13 cellular contexts compared by ENCODE assay signal in the genomic region with DNA sequence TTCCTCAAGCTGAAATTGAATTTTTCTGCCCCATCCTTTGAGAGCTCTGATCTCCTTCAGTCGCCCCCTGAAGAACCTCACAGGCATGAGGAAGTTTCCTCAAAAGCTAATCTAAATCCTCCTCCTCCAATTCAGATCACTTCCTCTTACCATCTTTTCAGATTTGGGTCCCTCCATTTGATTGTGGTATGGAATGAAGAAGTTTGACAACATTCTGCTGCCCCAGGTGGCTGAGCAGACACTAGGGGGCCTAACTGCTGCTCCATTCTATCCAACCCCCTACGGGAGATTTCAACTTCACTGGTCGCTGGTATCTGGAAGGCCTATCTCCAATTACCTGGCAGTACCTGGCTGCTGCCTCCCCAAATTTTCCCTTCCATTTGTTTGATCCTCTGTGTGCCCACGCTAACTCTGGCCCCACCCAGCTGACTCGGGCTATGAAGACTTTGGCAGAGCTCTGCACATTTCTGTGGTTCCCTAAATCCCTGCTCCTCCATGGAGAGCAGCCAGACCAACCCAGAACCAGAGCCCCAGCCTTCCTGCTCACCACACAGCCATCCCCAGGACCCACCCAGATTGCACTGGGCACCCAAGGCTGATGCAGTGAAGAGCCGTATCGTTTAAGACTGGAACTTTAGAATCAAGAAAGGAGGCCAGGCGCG. TPM values are rescaled to one million over a fixed set of nuclear protein-coding genes. Genes with fewer than 3 reads are reported as not detected.
DNase-seq lines count a peak whose midpoint lies in the region; ATAC-seq and TF ChIP-seq lines count a peak whose summit lies in the region.
"Had no signal": no experiment of that assay in that cellular context is flagged by ENCODE, and none has a peak within 500 bp of the region (broad histone marks: within the 10 kb centered on the region; RNA-seq: fewer than 3 reads in every experiment).

No MANE protein-coding gene starts in this region.

- peaks cover 19% of the 10 kb centered on the region for H3K4me1 Mint-ChIP-seq in endodermal cell

- CTCF ChIA-PET in HEK293 (lab: Yijun Ruan, JAX): interaction anchor here (0.7 to 6.5 kb wide), 6 partner anchors 10 to 222 kb away, joined by 3 to 49 read pairs (median 4); a partner anchor contains a TSS

- H3K36me3 ChIP-seq in HEK293 (ENCODE audit: control insufficient read depth in 2 of 2, insufficient read depth in 1 of 2, low read length in 2 of 2) (no peaks in the 10 kb centered on the region), OCI-LY3 (replicated peaks; ENCODE audit: low read depth, low read length) (no peaks in the 10 kb centered on the region), endodermal cell (ENCODE audit: control insufficient read depth, insufficient read depth, low read length) (no peaks in the 10 kb centered on the region), smooth muscle cell (ENCODE audit: low read depth) (no peaks in the 10 kb centered on the region)

- POLR2A ChIA-PET in HEK293 (lab: Yijun Ruan, JAX): no interaction called here

- H2AFZ ChIP-seq in OCI-LY3 (ENCODE audit: low read depth, low read length): peak overlapping the region; percentile 63
- no peak overlapping the region for H2AFZ ChIP-seq in smooth muscle cell (ENCODE audit: low read depth)
- H2AFZ ChIP-seq: parathyroid adenoma had no signal

- H3K4me3 ChIP-seq in HEK293 (ENCODE audit: low read depth, low read length) (no peak overlapping the region), OCI-LY3 (ENCODE audit: low read length) (no peak overlapping the region), endodermal cell (ENCODE audit: low read length) (no peak overlapping the region), smooth muscle cell (no peak overlapping the region)
- H3K4me3 ChIP-seq: left ventricle myocardium inferior had no signal

- peaks cover 34% of the 10 kb centered on the region for H3K36me3 Mint-ChIP-seq in endodermal cell (ENCODE audit: low read depth)
- H3K36me3 Mint-ChIP-seq in activated naive CD4-positive, alpha-beta T cell treated with anti-CD3 and anti-CD28 coated beads, Interleukin-2, amount 50 U/mL, for 72 hours: peaks cover 0 to 19% of the 10 kb centered on the region in 2 donors

- H3K27me3 Mint-ChIP-seq in endodermal cell (ENCODE audit: insufficient read depth): no peaks in the 10 kb centered on the region

- no peak overlapping the region for H3K27ac Mint-ChIP-seq in endodermal cell
- H3K27ac Mint-ChIP-seq in activated naive CD4-positive, alpha-beta T cell treated with anti-CD3 and anti-CD28 coated beads, Interleukin-2, amount 50 U/mL, for 72 hours: peak overlapping the region in 1 of 2 donors; percentile 46
- H3K27ac Mint-ChIP-seq: activated T-cell treated with anti-CD3 and anti-CD28 coated beads, Interleukin-2, amount 50 U/mL, for 72 hours had no signal

- H3K27me3 ChIP-seq in OCI-LY3 (ENCODE audit: low read depth, low read length) (0 out of 2 replicates have a peak, but pooled peaks cover 3% of the 10 kb centered on the region), endodermal cell (ENCODE audit: control insufficient read depth, insufficient read depth, low read length, poor library complexity, severe bottlenecking) (peaks cover 32% of the 10 kb centered on the region), smooth muscle cell (ENCODE audit: low read depth) (no peaks in the 10 kb centered on the region)

- H4K20me1 ChIP-seq in OCI-LY3 (ENCODE audit: insufficient read depth, low read length): no peaks in the 10 kb centered on the region
- H4K20me1 ChIP-seq in smooth muscle cell (ENCODE audit: low read depth): peaks cover 61% of the 10 kb centered on the region

- H3K9me3 ChIP-seq in HEK293 (ENCODE audit: control insufficient read depth, insufficient read depth, low read depth, low read length): no peaks in the 10 kb centered on the region
- H3K9me3 ChIP-seq in OCI-LY3 (ENCODE audit: insufficient read depth, low read length): no peaks in the 10 kb centered on the region
- H3K9me3 ChIP-seq in endodermal cell (ENCODE audit: control insufficient read depth, low read length): no peaks in the 10 kb centered on the region
- H3K9me3 ChIP-seq in smooth muscle cell (replicated peaks; ENCODE audit: low read depth): no peaks in the 10 kb centered on the region
- H3K9me3 ChIP-seq: left ventricle myocardium inferior had no signal

- WGBS in endodermal cell (ENCODE audit: insufficient coverage in 1 of 2, insufficient read length in 1 of 2), 2 experiments: 85 to 97% methylated on average over 5 to 9 of the region's 9 CpGs
- 86% methylated on average over 9 of the region's 9 CpGs for WGBS in smooth muscle cell (ENCODE audit: low lambda C conversion rate)

- H3K79me2 ChIP-seq in OCI-LY3 (ENCODE audit: low read length) (no peaks in the 10 kb centered on the region), smooth muscle cell (ENCODE audit: low read depth) (peaks cover 12% of the 10 kb centered on the region)
- H3K79me2 ChIP-seq: parathyroid adenoma had no signal

- no peaks in the 10 kb centered on the region for H3K9me3 Mint-ChIP-seq in endodermal cell
- H3K9me3 Mint-ChIP-seq in activated naive CD4-positive, alpha-beta T cell treated with anti-CD3 and anti-CD28 coated beads, Interleukin-2, amount 50 U/mL, for 72 hours: no peaks in the 10 kb centered on the region
- H3K9me3 Mint-ChIP-seq: activated T-cell treated with anti-CD3 and anti-CD28 coated beads, Interleukin-2, amount 50 U/mL, for 72 hours had no signal

- ATAC-seq in GM19324 (IDR thresholded peaks at IDR 0.05; ENCODE audit: low FRiP score, unreplicated experiment) (no peak), HG02798 (IDR thresholded peaks at IDR 0.05; ENCODE audit: poor library complexity, unreplicated experiment) (no peak)
- ATAC-seq in activated naive CD4-positive, alpha-beta T cell treated with anti-CD3 and anti-CD28 coated beads, Interleukin-2, amount 50 U/mL, for 72 hours: no peak
- ATAC-seq: activated T-cell treated with anti-CD3 and anti-CD28 coated beads, Interleukin-2, amount 50 U/mL, for 72 hours had no signal

- H3K4me2 ChIP-seq in OCI-LY3 (ENCODE audit: low read length): no peak overlapping the region
- no peak overlapping the region for H3K4me2 ChIP-seq in smooth muscle cell

- H3K4me3 Mint-ChIP-seq in endodermal cell: no peak overlapping the region
- H3K4me3 Mint-ChIP-seq: activated T-cell treated with anti-CD3 and anti-CD28 coated beads, Interleukin-2, amount 50 U/mL, for 72 hours had no signal

- H3K27ac ChIP-seq in HEK293 (ENCODE audit: extremely low read depth, low read depth, low read length): no peak overlapping the region
- no peak overlapping the region for H3K27ac ChIP-seq in OCI-LY3 (ENCODE audit: low read length)
- H3K27ac ChIP-seq in endodermal cell (ENCODE audit: low read depth, low read length): no peak overlapping the region
- H3K27ac ChIP-seq in smooth muscle cell (ENCODE audit: low read depth): no peak overlapping the region
- H3K27ac ChIP-seq: left ventricle myocardium inferior, parathyroid adenoma had no signal

- H3K4me1 ChIP-seq in HEK293 (ENCODE audit: control insufficient read depth, insufficient read depth, low read length): peaks cover 11% of the 10 kb centered on the region; the same call in 1 of the 2 replicates
- H3K4me1 ChIP-seq in OCI-LY3 (ENCODE audit: low read length): peaks cover 9% of the 10 kb centered on the region
- peaks cover 3% of the 10 kb centered on the region for H3K4me1 ChIP-seq in endodermal cell (ENCODE audit: control insufficient read depth, insufficient read depth, low read length)
- H3K4me1 ChIP-seq in smooth muscle cell (ENCODE audit: low read depth): no peaks in the 10 kb centered on the region

- peak; percentile 74 for DNase-seq in endodermal cell
- DNase-seq in smooth muscle cell (lab: John Stamatoyannopoulos, UW; ENCODE audit: unreplicated experiment): no peak
- no peak for DNase-seq in activated naive CD4-positive, alpha-beta T cell treated with anti-CD3 and anti-CD28 coated beads, Interleukin-2, amount 50 U/mL, for 72 hours (ENCODE audit: low spot score in 2 of 2)
- DNase-seq: activated T-cell treated with anti-CD3 and anti-CD28 coated beads, Interleukin-2, amount 50 U/mL, for 72 hours; caudate nucleus; DMS53; left ventricle myocardium inferior had no signal

- H3F3A ChIP-seq in smooth muscle cell (ENCODE audit: low read depth): no peaks in the 10 kb centered on the region

- H3K9ac ChIP-seq in OCI-LY3 (ENCODE audit: low read length) (no peak overlapping the region), endodermal cell (ENCODE audit: extremely low read depth, low read length, poor library complexity, severe bottlenecking) (no peak overlapping the region), smooth muscle cell (ENCODE audit: low read depth) (no peak overlapping the region)
- H3K9ac ChIP-seq: parathyroid adenoma had no signal

- no peak for TF ChIP-seq CTCF in HEK293 (tag by site-specific recombination; IDR thresholded peaks at IDR 0.05)
- TF ChIP-seq CTCF in OCI-LY3 (IDR thresholded peaks at IDR 0.05; ENCODE audit: low read depth, low read length): peak; percentile 27
- TF ChIP-seq CTCF in endodermal cell (conservative IDR thresholded peaks at IDR 0.05): peak; percentile 76
- peak; percentile 13 for TF ChIP-seq CTCF in smooth muscle cell (IDR thresholded peaks at IDR 0.05; ENCODE audit: borderline replicate concordance, insufficient read depth, poor library complexity, severe bottlenecking)

RNA-seq across cellular contexts. Expression of a gene that starts 7.8 kb away (rescaled TPM):
- 10 to 100 TPM; 13.8 to 18.2 TPM for total RNA-seq in endodermal cell
- 0.64 TPM for polyA plus RNA-seq in endodermal cell (2013, experiment 1 of 2)
- 0.50 TPM for polyA plus RNA-seq in endodermal cell (2013, experiment 2 of 2)
- total RNA-seq in smooth muscle cell: 52.3 and 59.6 TPM in 2 replicates
- 18.1 and 57.4 TPM in 2 replicates for polyA plus RNA-seq in smooth muscle cell
- total RNA-seq in activated naive CD4-positive, alpha-beta T cell treated with anti-CD3 and anti-CD28 coated beads, Interleukin-2, amount 50 U/mL, for 72 hours: 1 to 10 TPM; 1.0 to 1.8 TPM

RNA-seq across cellular contexts. Expression of a gene that starts 13.8 kb away (rescaled TPM):
- total RNA-seq in endodermal cell (1 to 10 TPM; 3.1 to 5.4 TPM), smooth muscle cell (5.0 and 10.6 TPM in 2 replicates)
- 2.8 TPM for polyA plus RNA-seq in endodermal cell (2013, experiment 1 of 2)
- polyA plus RNA-seq in endodermal cell (2013, experiment 2 of 2): 2.7 TPM
- 1.0 and 3.8 TPM in 2 replicates for polyA plus RNA-seq in smooth muscle cell
- total RNA-seq in activated naive CD4-positive, alpha-beta T cell treated with anti-CD3 and anti-CD28 coated beads, Interleukin-2, amount 50 U/mL, for 72 hours: 1 to 10 TPM; 3.5 to 4.9 TPM

RNA-seq across cellular contexts. Expression of a gene that starts 29.7 kb away (rescaled TPM):
- 1 to 10 TPM; 4.3 to 6.0 TPM for total RNA-seq in endodermal cell
- polyA plus RNA-seq in endodermal cell (2013, experiment 1 of 2): 4.5 TPM
- polyA plus RNA-seq in endodermal cell (2013, experiment 2 of 2): 4.1 TPM
- total RNA-seq in smooth muscle cell: 5.2 and 6.2 TPM in 2 replicates
- polyA plus RNA-seq in smooth muscle cell: 2.3 and 2.9 TPM in 2 replicates
- 10 to 100 TPM; 11.3 to 11.4 TPM for total RNA-seq in activated naive CD4-positive, alpha-beta T cell treated with anti-CD3 and anti-CD28 coated beads, Interleukin-2, amount 50 U/mL, for 72 hours

RNA-seq across cellular contexts. Expression of a gene that starts 42.3 kb away (rescaled TPM):
- total RNA-seq in endodermal cell: not detected
- polyA plus RNA-seq in endodermal cell (2013, experiment 1 of 2): not detected
- polyA plus RNA-seq in endodermal cell (2013, experiment 2 of 2): not detected
- 0.04 TPM in 1 of 2 replicates, not detected in the other for total RNA-seq in smooth muscle cell
- 0.72 TPM in 1 of 2 replicates, not detected in the other for polyA plus RNA-seq in smooth muscle cell
- total RNA-seq in activated naive CD4-positive, alpha-beta T cell treated with anti-CD3 and anti-CD28 coated beads, Interleukin-2, amount 50 U/mL, for 72 hours: 100 to 1,000 TPM; 108 to 158 TPM
- total RNA-seq: NCI-H460 had no signal

Comparison
In these comparisons a context has a peak if more than half of its experiments do, and no peak if none do; other contexts are left out.
1. RNA of a gene that starts 7.8 kb away (total RNA-seq): 52.3 to 59.6 TPM in smooth muscle cell and 13.8 to 18.2 TPM in endodermal cell; 1.0 to 1.8 TPM in activated naive CD4-positive, alpha-beta T cell treated with anti-CD3 and anti-CD28 coated beads, Interleukin-2, amount 50 U/mL, for 72 hours; every median in the first group is over 4 times any median in the second.